Comparison of ENCODE assay signal across 8 cellular contexts in the genomic region with DNA sequence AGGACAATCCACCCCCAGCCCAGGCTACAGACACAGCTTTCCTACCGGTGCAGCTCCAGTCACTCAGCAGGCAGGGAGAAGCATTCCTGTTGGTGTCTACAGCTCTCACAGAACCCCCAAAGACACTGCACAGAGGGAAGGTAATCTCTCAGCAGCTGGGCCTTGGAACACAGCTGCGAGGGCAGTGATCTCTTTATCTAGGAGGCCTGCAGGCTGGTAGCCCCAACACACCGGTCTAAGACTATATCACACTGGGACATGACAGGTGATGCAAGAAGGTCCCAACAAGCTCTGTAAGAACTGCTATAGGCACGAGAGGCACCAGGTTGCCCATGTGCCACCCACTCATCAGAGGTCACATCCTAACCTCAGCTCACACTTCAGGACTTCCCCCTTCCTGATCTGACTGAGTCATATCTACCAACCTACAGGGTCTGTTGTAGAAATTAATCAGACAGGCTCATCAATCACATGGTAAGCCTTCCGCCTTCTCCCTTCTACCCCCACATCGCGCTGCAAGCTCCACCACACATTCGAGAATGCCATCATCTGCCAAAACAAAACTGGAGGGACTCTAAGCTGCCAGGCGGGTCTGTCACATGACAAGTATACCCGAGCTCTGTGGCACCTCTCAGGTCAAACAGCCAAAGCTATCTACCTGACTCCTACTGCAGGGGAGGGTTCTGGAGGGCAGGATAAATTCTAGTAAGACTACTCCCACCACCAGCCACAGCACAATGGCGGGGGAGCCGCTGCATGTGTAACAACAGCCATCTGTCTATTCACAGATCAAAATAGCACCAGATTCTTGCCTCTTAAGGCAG. TPM values are rescaled to one million over a fixed set of nuclear protein-coding genes. Genes with fewer than 3 reads are reported as not detected.
DNase-seq lines count a peak whose midpoint lies in the region; ATAC-seq and TF ChIP-seq lines count a peak whose summit lies in the region.

No MANE protein-coding gene starts in this region.

- no peaks in the 10 kb centered on the region for H3K36me3 ChIP-seq in effector memory CD4-positive, alpha-beta T cell (ENCODE audit: control insufficient read depth, insufficient read depth, low read length)

- peak; percentile 38 for DNase-seq in Caki2 (ENCODE audit: low read depth)
- peak; percentile 42 for DNase-seq in LHCN-M2 (ENCODE audit: low read depth)
- DNase-seq in activated CD4-positive, alpha-beta T cell treated with anti-CD3 and anti-CD28 coated beads, Interleukin-2, amount 50 U/mL, for 1 hour: peak; percentile 69
- peak; percentile 67 to 83 (median 81) for DNase-seq in effector memory CD4-positive, alpha-beta T cell
- DNase-seq in retinal pigment epithelial cell (ENCODE audit: low read depth): peak; percentile 64
- DNase-seq in NCI-H774 (lab: John Stamatoyannopoulos, UW): no peak
- DNase-seq in AG08395 (ENCODE audit: low spot score): no peak

- in situ Hi-C loops in Caki2 (cut with HindIII; ENCODE audit: low pct_unique_long_range_greater_than_20kb, low sequenced_read_pairs): no loop called here

- H3K27me3 ChIP-seq in effector memory CD4-positive, alpha-beta T cell (replicated peaks; ENCODE audit: control insufficient read depth, insufficient read depth, low read length, poor library complexity, severe bottlenecking): no peaks in the 10 kb centered on the region

- peak overlapping the region; percentile 15 for H3K4me3 ChIP-seq in effector memory CD4-positive, alpha-beta T cell (ENCODE audit: insufficient read depth, low read depth, low read length, poor library complexity, severe bottlenecking)
- H3K4me3 ChIP-seq in retinal pigment epithelial cell (ENCODE audit: low read length): no peak overlapping the region

- peak; percentile 46 for ATAC-seq in GM21526 (IDR thresholded peaks at IDR 0.05; ENCODE audit: low FRiP score, unreplicated experiment)

- H3K9me3 ChIP-seq in effector memory CD4-positive, alpha-beta T cell (ENCODE audit: control insufficient read depth, low read length): no peaks in the 10 kb centered on the region

- peak overlapping the region; percentile 92 for H3K27ac ChIP-seq in effector memory CD4-positive, alpha-beta T cell (ENCODE audit: insufficient read depth, low read length, poor library complexity, severe bottlenecking)

- no peak for TF ChIP-seq CTCF in retinal pigment epithelial cell (conservative IDR thresholded peaks at IDR 0.05; ENCODE audit: low read depth, low read length)

- H3K4me1 ChIP-seq in effector memory CD4-positive, alpha-beta T cell (ENCODE audit: control insufficient read depth, insufficient read depth, low read length, poor library complexity, severe bottlenecking): peaks cover 88% of the 10 kb centered on the region

RNA-seq across cellular contexts. Expression of gene FAM53B, which starts 26.1 kb away (rescaled TPM):
- 6.5 and 10.5 TPM in 2 replicates for total RNA-seq in Caki2 (2014; rRNA removed; shearing (Covaris generic); ENCODE audit: low replicate concordance)
- total RNA-seq in LHCN-M2 (2014; rRNA removed): 22.3 and 31.5 TPM in 2 replicates
- 9.2 TPM for polyA plus RNA-seq in LHCN-M2 (2012)

Comparison
In these comparisons a context has a peak if more than half of its experiments do, and no peak if none do; other contexts are left out.
1. DNase-seq: peak in Caki2 (single experiment), LHCN-M2 (single experiment), activated CD4-positive, alpha-beta T cell treated with anti-CD3 and anti-CD28 coated beads, Interleukin-2, amount 50 U/mL, for 1 hour (single experiment), effector memory CD4-positive, alpha-beta T cell (3 of 3) and retinal pigment epithelial cell (single experiment); none in NCI-H774 (single experiment) and AG08395 (single experiment).